ENCODE assay signal across 8 cellular contexts in genomic region chr1:51535006-51535592, GRCh38. TPM values are rescaled to one million over a fixed set of nuclear protein-coding genes. Genes with fewer than 3 reads are reported as not detected.
DNase-seq lines count a peak whose midpoint lies in the region; ATAC-seq and TF ChIP-seq lines count a peak whose summit lies in the region.

No MANE protein-coding gene starts in this region.

- H3K4me1 ChIP-seq in neuron (ENCODE audit: insufficient read depth, low read length): no peaks in the 10 kb centered on the region

- intact Hi-C loops in activated CD8-positive, alpha-beta T cell treated with anti-CD3 and anti-CD28 coated beads for 36 hours (cut with micrococcal nuclease): no loop called here

- H3K9me3 Mint-ChIP-seq in activated CD8-positive, alpha-beta T cell treated with anti-CD3 and anti-CD28 coated beads for 36 hours: no peaks in the 10 kb centered on the region

- no peaks in the 10 kb centered on the region for H3K36me3 ChIP-seq in neuron (ENCODE audit: insufficient read depth, low read length)

- peak overlapping the region; percentile 38 for H2AFZ ChIP-seq in neuron (ENCODE audit: low read depth, low read length)

- CTCF ChIA-PET in activated CD8-positive, alpha-beta T cell treated with anti-CD3 and anti-CD28 coated beads for 36 hours (lab: Charles Lee): interaction anchor here (0.8 to 2.2 kb wide), 10 partner anchors 10 to 234 kb away, joined by 3 to 7 read pairs (median 4); partner anchors contain the start of gene EPS15

- no peaks in the 10 kb centered on the region for H3K9me3 ChIP-seq in neuron (ENCODE audit: low read length)

- no peaks in the 10 kb centered on the region for H3K27me3 Mint-ChIP-seq in activated CD8-positive, alpha-beta T cell treated with anti-CD3 and anti-CD28 coated beads for 36 hours

- no peaks in the 10 kb centered on the region for H3K36me3 Mint-ChIP-seq in activated CD8-positive, alpha-beta T cell treated with anti-CD3 and anti-CD28 coated beads for 36 hours (ENCODE audit: low read depth)

- no peak overlapping the region for H3K4me3 ChIP-seq in fibroblast of pulmonary artery (replicated peaks; ENCODE audit: low read depth, low read length)
- no peak overlapping the region for H3K4me3 ChIP-seq in neuron (ENCODE audit: low read length)

- ATAC-seq in activated CD8-positive, alpha-beta T cell treated with anti-CD3 and anti-CD28 coated beads for 36 hours: no peak
- ATAC-seq in GM18868 (IDR thresholded peaks at IDR 0.05; ENCODE audit: unreplicated experiment) (no peak), GM18870 (IDR thresholded peaks at IDR 0.05; ENCODE audit: unreplicated experiment) (no peak)

- peaks cover 4% of the 10 kb centered on the region for H3K27me3 ChIP-seq in neuron (ENCODE audit: insufficient read depth, low read length)

- H3K4me3 Mint-ChIP-seq in activated CD8-positive, alpha-beta T cell treated with anti-CD3 and anti-CD28 coated beads for 36 hours: no peak overlapping the region

- H3K27ac Mint-ChIP-seq in activated CD8-positive, alpha-beta T cell treated with anti-CD3 and anti-CD28 coated beads for 36 hours: no peak overlapping the region

- peaks cover 8% of the 10 kb centered on the region for H3K4me1 Mint-ChIP-seq in activated CD8-positive, alpha-beta T cell treated with anti-CD3 and anti-CD28 coated beads for 36 hours (ENCODE audit: low read depth)

- POLR2A ChIA-PET in activated CD8-positive, alpha-beta T cell treated with anti-CD3 and anti-CD28 coated beads for 36 hours (lab: Charles Lee): no interaction called here

- TF ChIP-seq CTCF in GM12873 (IDR thresholded peaks at IDR 0.05; ENCODE audit: insufficient read depth, low read depth, low read length, missing control alignments) (peak; percentile 69), fibroblast of pulmonary artery (IDR thresholded peaks at IDR 0.05; ENCODE audit: low read length, missing control alignments) (peak; percentile 90)
- peak; percentile 36 for TF ChIP-seq CTCF in activated CD8-positive, alpha-beta T cell treated with anti-CD3 and anti-CD28 coated beads for 36 hours (IDR thresholded peaks at IDR 0.05)

- DNase-seq in AG20443 (ENCODE audit: low spot score) (peak; percentile 82), NCI-H2227 (lab: John Stamatoyannopoulos, UW; ENCODE audit: unreplicated experiment) (peak; percentile 48), fibroblast of pulmonary artery (ENCODE audit: low read depth) (peak; percentile 92)
- peak; percentile 58 for DNase-seq in activated CD8-positive, alpha-beta T cell treated with anti-CD3 and anti-CD28 coated beads for 36 hours

RNA-seq across cellular contexts. Expression of gene EPS15, which starts 16.0 kb away (rescaled TPM):
- 10 to 100 TPM; 56.6 to 63.6 TPM for total RNA-seq in activated CD8-positive, alpha-beta T cell treated with anti-CD3 and anti-CD28 coated beads for 36 hours

Comparison
In these comparisons a context has a peak if more than half of its experiments do, and no peak if none do; other contexts are left out.
1. CTCF ChIP-seq: peak in every context shown above with its lines; median percentile 90 in fibroblast of pulmonary artery; 69 in GM12873; 36 in activated CD8-positive, alpha-beta T cell treated with anti-CD3 and anti-CD28 coated beads for 36 hours.